ENCODE assay signal across 19 cellular contexts in genomic region chrX:96474357-96475125, GRCh38.
DNase-seq lines count a peak whose midpoint lies in the region; ATAC-seq lines count a peak whose summit lies in the region.
"Had no signal": no experiment of that assay in that cellular context is flagged by ENCODE, and none has a peak within 500 bp of the region (broad histone marks: within the 10 kb centered on the region; RNA-seq: fewer than 3 reads in every experiment).

No MANE protein-coding gene starts in this region.

- DNase-seq in DMS153 (lab: John Stamatoyannopoulos, UW) (peak; percentile 9), HT-29 (ENCODE audit: low spot score) (peak; percentile 58), dermis blood vessel endothelial cell (peak; percentile 56), lung microvascular endothelial cell (ENCODE audit: low read depth in 2 of 2) (peak; percentile 26 to 62)
- no peak for DNase-seq in activated effector memory CD4-positive, alpha-beta T cell treated with anti-CD3 and anti-CD28 coated beads, Interleukin-2, amount 50 U/mL, for 16 hours
- DNase-seq: activated CD4-positive, alpha-beta T cell treated with anti-CD3 and anti-CD28 coated beads for 36 hours; activated T-cell treated with anti-CD3 and anti-CD28 coated beads, Interleukin-2, amount 50 U/mL, for 72 hours; effector memory CD4-positive, alpha-beta T cell; Kasumi-1; NCI-H1105 treated with DMSO at 0.1 percent for 48 hours; NCI-H2081 treated with DMSO at 0.1 percent for 48 hours; NCI-H510A; stimulated activated CD4-positive, alpha-beta T cell treated with anti-CD3 and anti-CD28 coated beads, Interleukin-2, amount 100 ng/mL, for 24 hours had no signal

- ATAC-seq in GM18498 (IDR thresholded peaks at IDR 0.05; ENCODE audit: unreplicated experiment) (no peak), HG03196 (IDR thresholded peaks at IDR 0.05; ENCODE audit: unreplicated experiment) (no peak), GM21447 (IDR thresholded peaks at IDR 0.05; ENCODE audit: unreplicated experiment) (no peak)
- ATAC-seq: activated CD4-positive, alpha-beta T cell treated with anti-CD3 and anti-CD28 coated beads for 36 hours; activated T-cell treated with anti-CD3 and anti-CD28 coated beads, Interleukin-2, amount 50 U/mL, for 72 hours; left lobe of liver; Panc1; stimulated activated memory B cell treated with anti-CD40 and anti-IgM and Interleukin-4, amounts not matched to agents 10 μg/mL and 1 μg/mL and 100 μg/mL, for 72 hours had no signal
